ENCODE assay signal across 8 cellular contexts in the genomic region with DNA sequence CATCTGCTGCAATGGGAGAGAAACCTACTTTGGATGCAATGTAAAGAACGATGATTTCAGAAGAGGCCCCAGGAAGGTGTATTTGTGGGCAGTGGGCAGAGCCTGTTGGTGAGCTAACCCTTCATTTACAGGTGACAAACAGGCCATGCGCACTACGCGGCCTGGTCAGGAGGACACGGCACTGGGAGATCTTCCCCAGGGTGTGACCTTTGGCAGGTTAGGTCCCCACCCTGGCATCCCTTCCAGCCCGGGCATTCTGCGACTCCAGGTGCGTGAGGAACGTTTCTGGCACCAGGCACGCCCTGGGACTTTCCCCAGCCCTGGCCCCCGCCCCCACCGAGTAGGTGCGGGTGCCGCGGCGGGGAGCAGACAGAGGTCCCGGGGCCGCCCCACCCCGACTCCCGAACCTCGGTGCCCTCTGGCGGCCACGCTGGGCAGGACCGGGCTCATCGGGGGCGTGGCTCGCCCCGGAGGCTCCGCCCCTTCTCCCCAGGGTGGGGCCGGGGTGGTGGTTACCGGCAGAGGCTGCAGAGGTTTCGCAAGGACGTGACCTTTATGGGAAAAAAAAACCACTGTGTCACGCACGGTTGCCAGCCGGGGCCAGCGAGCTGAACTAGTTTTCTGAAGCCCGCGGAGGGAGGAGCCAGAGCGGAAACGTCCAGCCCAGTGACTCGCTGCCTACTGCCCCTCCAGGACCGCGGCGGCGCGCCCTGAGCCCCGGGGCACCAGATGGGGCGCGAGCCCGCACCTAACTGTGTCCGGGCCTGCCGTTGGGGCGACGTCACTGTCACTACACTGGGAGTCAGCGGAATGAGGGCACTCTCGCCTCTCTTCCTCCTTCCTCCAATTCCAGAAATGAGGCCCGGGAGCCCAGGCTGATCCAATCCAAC. TPM values are rescaled to one million over a fixed set of nuclear protein-coding genes. Genes with fewer than 3 reads are reported as not detected.
A peak's percentile ranks its signal among the peaks of the same experiment; 100 is the strongest.
DNase-seq lines count a peak whose midpoint lies in the region; ATAC-seq and TF ChIP-seq lines count a peak whose summit lies in the region.

No MANE protein-coding gene starts in this region.

- peaks cover 9% of the 10 kb centered on the region for H3K4me1 ChIP-seq in mesenchymal stem cell (ENCODE audit: control insufficient read depth, insufficient read depth, low read depth, low read length)

- H3K9me3 Mint-ChIP-seq in activated CD8-positive, alpha-beta T cell treated with anti-CD3 and anti-CD28 coated beads for 36 hours, result no peaks in the 10 kb centered on the region

- ATAC-seq in HG02885 (IDR thresholded peaks at IDR 0.05; ENCODE audit: poor library complexity, unreplicated experiment), result peak; percentile 88
- peak; percentile 97 for ATAC-seq in activated CD8-positive, alpha-beta T cell treated with anti-CD3 and anti-CD28 coated beads for 36 hours

- H2AFZ ChIP-seq in mesenchymal stem cell (ENCODE audit: low read depth, low read length), result peak overlapping the region; percentile 63

- no peaks in the 10 kb centered on the region for H3K36me3 Mint-ChIP-seq in activated CD8-positive, alpha-beta T cell treated with anti-CD3 and anti-CD28 coated beads for 36 hours (ENCODE audit: low read depth)

- H2BK5ac ChIP-seq in mesenchymal stem cell (ENCODE audit: low read depth, low read length, poor library complexity, severe bottlenecking), result no peak overlapping the region

- TF ChIP-seq CTCF in activated CD8-positive, alpha-beta T cell treated with anti-CD3 and anti-CD28 coated beads for 36 hours (IDR thresholded peaks at IDR 0.05), result peak; percentile 61

- no peak overlapping the region for H3K27ac ChIP-seq in mesenchymal stem cell (ENCODE audit: low read length, poor library complexity, severe bottlenecking)

- H3K36me3 ChIP-seq in mesenchymal stem cell (ENCODE audit: control insufficient read depth in 1 of 2, insufficient read depth in 2 of 2, low read depth in 1 of 2, low read length in 2 of 2), result no peaks in the 10 kb centered on the region

- H3K27ac Mint-ChIP-seq in activated CD8-positive, alpha-beta T cell treated with anti-CD3 and anti-CD28 coated beads for 36 hours, result peak overlapping the region; percentile 79

- peaks cover 0 to 6% of the 10 kb centered on the region in 2 experiments for H3K27me3 ChIP-seq in mesenchymal stem cell (ENCODE audit: control insufficient read depth in 1 of 2, insufficient read depth in 1 of 2, low read length in 2 of 2)

- H3K23ac ChIP-seq in mesenchymal stem cell (ENCODE audit: low read length in 2 of 2), result peak overlapping the region in 1 of 2 experiments; percentile 69

- no peak overlapping the region for H2BK15ac ChIP-seq in mesenchymal stem cell (ENCODE audit: low read depth, poor library complexity, severe bottlenecking)

- POLR2A ChIA-PET in activated CD8-positive, alpha-beta T cell treated with anti-CD3 and anti-CD28 coated beads for 36 hours (lab: Charles Lee), result interaction anchor here (0.7 to 1.6 kb wide), 2 partner anchors 32 to 105 kb away, joined by 3 to 5 read pairs; no protein-coding TSS in a partner anchor

- H3K4ac ChIP-seq in mesenchymal stem cell (ENCODE audit: low read depth in 1 of 2, low read length in 2 of 2), result peak overlapping the region; percentile 61 to 87

- H4K8ac ChIP-seq in mesenchymal stem cell (ENCODE audit: low read length), result peak overlapping the region; percentile 75

- H4K91ac ChIP-seq in mesenchymal stem cell (ENCODE audit: low read length), result peak overlapping the region; percentile 85

- no peaks in the 10 kb centered on the region for H3K9me3 ChIP-seq in mesenchymal stem cell (ENCODE audit: control insufficient read depth, low read length)

- peak overlapping the region; percentile 73 for H3K9ac ChIP-seq in mesenchymal stem cell (ENCODE audit: low read length)

- intact Hi-C loops in activated CD8-positive, alpha-beta T cell treated with anti-CD3 and anti-CD28 coated beads for 36 hours (cut with micrococcal nuclease), result loop anchor here (10.0 kb wide), 2 partner anchors 107 to 167 kb away; partner anchors contain the start of gene DDX3X

- no peak overlapping the region for H3K14ac ChIP-seq in mesenchymal stem cell (ENCODE audit: low read length in 2 of 2)

- peak; percentile 62 for DNase-seq in NCI-H82 (lab: John Stamatoyannopoulos, UW)
- DNase-seq in NCI-H82 treated with DMSO at 0.1 percent for 48 hours (lab: John Stamatoyannopoulos, UW; ENCODE audit: unreplicated experiment), result no peak
- DNase-seq in NCI-H2227 treated with DMSO at 0.1 percent for 48 hours (lab: John Stamatoyannopoulos, UW), result peak; percentile 65
- peak; percentile 83 for DNase-seq in activated CD8-positive, alpha-beta T cell treated with anti-CD3 and anti-CD28 coated beads for 36 hours
- peak; percentile 78 for DNase-seq in effector CD8-positive, alpha-beta T cell (lab: John Stamatoyannopoulos, UW)
- DNase-seq in mesenchymal stem cell, result peak; percentile 90
- DNase-seq in stimulated activated CD8-positive, alpha-beta memory T cell treated with anti-CD3 and anti-CD28 coated beads, Interleukin-15, amount 100 ng/mL, for 4 hours (ENCODE audit: low read depth in 2 of 2), result peak; percentile 63 to 73

- peak overlapping the region; percentile 49 for H2BK120ac ChIP-seq in mesenchymal stem cell (ENCODE audit: low read depth, low read length)

- peak overlapping the region in 1 of 2 experiments; percentile 97 for H2BK12ac ChIP-seq in mesenchymal stem cell (ENCODE audit: low read length in 2 of 2)

- CTCF ChIA-PET in activated CD8-positive, alpha-beta T cell treated with anti-CD3 and anti-CD28 coated beads for 36 hours (lab: Charles Lee), result interaction anchor here (1.5 kb wide), 1 partner anchor 158 kb away, joined by 3 read pairs; no protein-coding TSS in a partner anchor

- H3K4me2 ChIP-seq in mesenchymal stem cell (ENCODE audit: low read length, poor library complexity, severe bottlenecking), result peak overlapping the region; percentile 57

- H2AK5ac ChIP-seq in mesenchymal stem cell (ENCODE audit: low read length, severe bottlenecking), result peak overlapping the region; percentile 77

- H3K4me1 Mint-ChIP-seq in activated CD8-positive, alpha-beta T cell treated with anti-CD3 and anti-CD28 coated beads for 36 hours (ENCODE audit: low read depth), result peaks cover 10% of the 10 kb centered on the region

- H3K4me3 Mint-ChIP-seq in activated CD8-positive, alpha-beta T cell treated with anti-CD3 and anti-CD28 coated beads for 36 hours, result peak overlapping the region; percentile 61

- no peaks in the 10 kb centered on the region for H3K27me3 Mint-ChIP-seq in activated CD8-positive, alpha-beta T cell treated with anti-CD3 and anti-CD28 coated beads for 36 hours

- no peaks in the 10 kb centered on the region for H3K79me1 ChIP-seq in mesenchymal stem cell (replicated peaks; ENCODE audit: low read length, poor library complexity, severe bottlenecking)

- H3K18ac ChIP-seq in mesenchymal stem cell (ENCODE audit: low read depth in 1 of 2, low read length in 2 of 2), result peak overlapping the region; percentile 66 to 70

- 16% methylated on average over 34 of the region's 58 CpGs for WGBS in mesenchymal stem cell

- peak overlapping the region; percentile 44 to 54 for H3K4me3 ChIP-seq in mesenchymal stem cell (ENCODE audit: insufficient read depth in 1 of 2, low read depth in 1 of 2, low read length in 2 of 2)

RNA-seq across cellular contexts. Expression of gene NYX, which starts 5.0 kb away (rescaled TPM):
- not detected for total RNA-seq in activated CD8-positive, alpha-beta T cell treated with anti-CD3 and anti-CD28 coated beads for 36 hours
- polyA plus RNA-seq in mesenchymal stem cell (2013, experiment 1 of 2), result not detected
- polyA plus RNA-seq in mesenchymal stem cell (2013, experiment 2 of 2), result not detected
